Comparison of ENCODE assay signal across 11 cellular contexts in genomic region chr5:150144211-150144801, GRCh38. TPM values are rescaled to one million over a fixed set of nuclear protein-coding genes. Genes with fewer than 3 reads are reported as not detected.
A peak's percentile ranks its signal among the peaks of the same experiment; 100 is the strongest.
DNase-seq lines count a peak whose midpoint lies in the region; ATAC-seq and TF ChIP-seq lines count a peak whose summit lies in the region.
"Had no signal": no experiment of that assay in that cellular context is flagged by ENCODE, and none has a peak within 500 bp of the region (broad histone marks: within the 10 kb centered on the region; RNA-seq: fewer than 3 reads in every experiment).

No MANE protein-coding gene starts in this region.

- intact Hi-C loops in body of pancreas (cut with DNase I) (no loop called here), lower leg skin (cut with DNase I; ENCODE audit: low total_unique reads) (no loop called here)

- no peak for TF ChIP-seq CTCF in DND-41 (IDR thresholded peaks at IDR 0.05; ENCODE audit: borderline replicate concordance, extremely low read depth, low read length, poor library complexity, severe bottlenecking)
- no peak for TF ChIP-seq CTCF in body of pancreas (IDR thresholded peaks at IDR 0.05)
- no peak for TF ChIP-seq CTCF in lower leg skin (IDR thresholded peaks at IDR 0.05)

- no peaks in the 10 kb centered on the region for H3K9me3 ChIP-seq in DND-41 (ENCODE audit: insufficient read depth, low read length, severe bottlenecking)
- no peaks in the 10 kb centered on the region for H3K9me3 ChIP-seq in body of pancreas

- ATAC-seq in DND-41 (ENCODE audit: insufficient read depth, low read depth) (peak; percentile 44), body of pancreas (peak; percentile 36)
- ATAC-seq in activated CD4-positive, CD25-positive, alpha-beta regulatory T cell treated with anti-CD3 and anti-CD28 coated beads, Interleukin-2, amount 50 U/mL, for 24 hours, result no peak

- H3K4me1 ChIP-seq in DND-41 (ENCODE audit: insufficient read depth, low read length) (peaks cover under 1% of the 10 kb centered on the region; the same call in 1 of the 2 replicates), body of pancreas (no peaks in the 10 kb centered on the region)

- DNase-seq in DND-41 (peak; percentile 15), body of pancreas (peak in 3 of 4 donors; percentile 31 to 60 (median 44)), iPS-NIHi7 (ENCODE audit: extremely low spot score) (peak; percentile 45), skeletal muscle cell (ENCODE audit: low read depth) (peak; percentile 94), lower leg skin (ENCODE audit: low spot score in 2 of 2) (no peak), NCI-H345 (lab: John Stamatoyannopoulos, UW) (no peak), NCI-H1092 (lab: John Stamatoyannopoulos, UW) (no peak)
- DNase-seq: DMS53; effector CD8-positive, alpha-beta T cell; NCI-H510A had no signal

- 64 to 73% methylated on average over 14 of the region's 14 CpGs for WGBS in body of pancreas, 2 donors
- WGBS in lower leg skin, 2 donors, result 52 to 56% methylated on average over 14 of the region's 14 CpGs

- no peaks in the 10 kb centered on the region for H3K79me2 ChIP-seq in DND-41 (ENCODE audit: insufficient read depth, low read length)

- no peak overlapping the region for H3K4me2 ChIP-seq in DND-41 (ENCODE audit: insufficient read depth, low read length)

- no peak overlapping the region for H2AFZ ChIP-seq in DND-41 (ENCODE audit: low read depth, low read length)

- H3K27ac ChIP-seq in DND-41 (ENCODE audit: low read length), result no peak overlapping the region
- H3K27ac ChIP-seq in body of pancreas, result peak overlapping the region in 3 of 4 donors; percentile 32 to 45 (median 33)

- 0 out of 2 replicates have a peak, but pooled peaks cover 5% of the 10 kb centered on the region for H4K20me1 ChIP-seq in DND-41 (ENCODE audit: insufficient read depth, low read length)

- no peak for TF ChIP-seq POLR2A in body of pancreas (IDR thresholded peaks at IDR 0.05)
- no peak for TF ChIP-seq POLR2A in lower leg skin (IDR thresholded peaks at IDR 0.05)

- H3K9ac ChIP-seq in DND-41 (ENCODE audit: low read depth, low read length), result no peak overlapping the region

- H3K4me3 ChIP-seq in DND-41 (ENCODE audit: low read depth in 1 of 2, low read length in 2 of 2) (no peak overlapping the region), body of pancreas (no peak overlapping the region), skeletal muscle cell (ENCODE audit: low read depth, low read length) (peak overlapping the region; percentile 17), lower leg skin (ENCODE audit: low read depth, poor library complexity, severe bottlenecking) (no peak overlapping the region)

- H3K27me3 ChIP-seq in DND-41 (ENCODE audit: insufficient read depth, low read length, poor library complexity) (no peaks in the 10 kb centered on the region), body of pancreas (no peaks in the 10 kb centered on the region)

- H3K36me3 ChIP-seq in DND-41 (ENCODE audit: insufficient read depth, low read length) (no peaks in the 10 kb centered on the region), body of pancreas (replicated peaks in 1 of 2; ENCODE audit: insufficient read depth in 1 of 2, low read depth in 2 of 2) (no peaks in the 10 kb centered on the region)

RNA-seq across cellular contexts. Expression of gene PDGFRB, which starts 11.3 kb away (rescaled TPM):
- total RNA-seq in body of pancreas, result 10 to 100 TPM; 24.1 to 34.2 TPM
- total RNA-seq in lower leg skin, result 10 to 100 TPM; 33.9 to 88.7 (median 41.7) TPM

RNA-seq across cellular contexts. Expression of gene CDX1, which starts 22.3 kb away (rescaled TPM):
- not detected for total RNA-seq in body of pancreas
- not detected for total RNA-seq in lower leg skin

RNA-seq across cellular contexts. Expression of gene SLC6A7, which starts 45.6 kb away (rescaled TPM):
- not detected for total RNA-seq in body of pancreas
- under 1 TPM in 1 of 4 donors, not detected in 3; 0.88 TPM for total RNA-seq in lower leg skin

RNA-seq across cellular contexts. Expression of gene CSF1R, which starts 58.0 kb away (rescaled TPM):
- total RNA-seq in body of pancreas, result 10 to 100 TPM in 1 of 2 donors, 1 to 10 TPM in 1; 5.3 to 13.5 TPM
- 10 to 100 TPM; 17.9 to 27.3 (median 23.9) TPM for total RNA-seq in lower leg skin

Comparison
In these comparisons a context has a peak if more than half of its experiments do, and no peak if none do; other contexts are left out.
1. ATAC-seq: peak in DND-41 (single experiment) and body of pancreas (single experiment); none in activated CD4-positive, CD25-positive, alpha-beta regulatory T cell treated with anti-CD3 and anti-CD28 coated beads, Interleukin-2, amount 50 U/mL, for 24 hours (0 of 2).
2. DNase-seq: peak in DND-41 (single experiment), body of pancreas (3 of 4), iPS-NIHi7 (single experiment) and skeletal muscle cell (single experiment); none in lower leg skin (0 of 2), NCI-H345 (single experiment) and NCI-H1092 (single experiment).